ENCODE assay signal across 8 cellular contexts in the genomic region with DNA sequence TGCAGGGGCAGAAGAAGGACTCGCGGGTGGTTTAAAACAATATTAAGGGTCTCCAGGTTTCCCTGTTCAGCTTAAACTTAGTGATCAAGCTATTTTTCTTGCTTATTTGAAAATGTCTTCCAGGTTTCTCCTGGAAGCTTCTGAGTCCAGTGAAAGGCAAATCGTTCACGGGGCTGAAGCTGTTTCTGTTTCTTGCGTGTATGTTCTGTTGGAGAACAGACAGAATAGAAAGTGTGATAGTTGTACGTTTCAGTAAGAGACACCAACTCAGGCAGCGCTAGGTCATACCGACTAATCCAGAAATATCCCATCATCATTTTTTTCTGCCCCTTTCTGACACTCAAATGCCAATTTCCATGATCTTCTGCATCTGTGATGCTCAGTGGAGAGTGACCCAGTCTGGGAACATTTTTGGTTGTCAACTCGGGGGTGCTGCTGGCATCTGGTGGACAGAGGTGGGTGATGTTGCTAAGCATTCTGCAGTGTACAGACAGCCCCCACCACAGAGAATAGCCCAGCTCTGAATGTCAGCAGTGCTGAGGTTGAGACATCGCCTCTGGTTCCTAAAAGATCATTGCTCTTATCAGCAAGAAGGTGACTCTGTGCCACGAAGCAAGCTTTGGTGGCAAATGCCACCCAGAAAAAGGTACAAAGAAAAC. TPM values are rescaled to one million over a fixed set of nuclear protein-coding genes. Genes with fewer than 3 reads are reported as not detected.
DNase-seq lines count a peak whose midpoint lies in the region; ATAC-seq and TF ChIP-seq lines count a peak whose summit lies in the region.

No MANE protein-coding gene starts in this region.

- peaks cover 42% of the 10 kb centered on the region for H3K4me1 Mint-ChIP-seq in T-helper 17 cell

- ATAC-seq in GM18505 (IDR thresholded peaks at IDR 0.05; ENCODE audit: unreplicated experiment) = no peak
- peak; percentile 22 for ATAC-seq in T-helper 17 cell
- no peak for ATAC-seq in GM18502 (IDR thresholded peaks at IDR 0.05; ENCODE audit: poor library complexity, unreplicated experiment)
- ATAC-seq in GM21825 (IDR thresholded peaks at IDR 0.05; ENCODE audit: unreplicated experiment) = no peak

- H3K4me1 ChIP-seq in spleen = peaks cover 27 to 76% (median 54%) of the 10 kb centered on the region in 6 donors

- H3K4me3 Mint-ChIP-seq in T-helper 17 cell = peak overlapping the region; percentile 96

- TF ChIP-seq CTCF in dorsolateral prefrontal cortex (IDR thresholded peaks at IDR 0.05 in 54 of 56, conservative IDR thresholded peaks at IDR 0.05 in 2 of 56; ENCODE audit: low read depth in 1 of 56, partially characterized antibody in 56 of 56) (peak in 4 of 56 donors; percentile 7 to 20 (median 13)), spleen (IDR thresholded peaks at IDR 0.05 in 8 of 11, conservative IDR thresholded peaks at IDR 0.05 in 3 of 11) (peak in 4 of 11 experiments; percentile 20 to 38 (median 31))

- H3K27me3 ChIP-seq in dorsolateral prefrontal cortex (peaks cover 0 to 11% (median 0%) of the 10 kb centered on the region in 45 donors), spleen (replicated peaks in 1 of 7) (peaks cover 0 to 4% (median 0%) of the 10 kb centered on the region in 7 donors)

- DNase-seq in T-helper 17 cell = peak; percentile 30 to 48 (median 44)
- DNase-seq in dorsolateral prefrontal cortex = peak in 2 of 10 donors; percentile 25 to 47
- no peak for DNase-seq in spleen
- DNase-seq in globus pallidus (ENCODE audit: low spot score) = no peak
- DNase-seq in cerebellar cortex (ENCODE audit: low spot score) = no peak

- peaks cover 0 to 46% (median 14%) of the 10 kb centered on the region in 6 donors for H3K36me3 ChIP-seq in spleen

- H3K36me3 Mint-ChIP-seq in T-helper 17 cell (ENCODE audit: low read depth) = peaks cover 15% of the 10 kb centered on the region

- H3K27me3 Mint-ChIP-seq in T-helper 17 cell = no peaks in the 10 kb centered on the region

- H3K27ac Mint-ChIP-seq in T-helper 17 cell = peak overlapping the region; percentile 97

- TF ChIP-seq POLR2A in GM18505 (IDR thresholded peaks at IDR 0.05; ENCODE audit: borderline replicate concordance, extremely low read depth, insufficient read depth, insufficient read length) = peak; percentile 43
- peak in 1 of 3 donors; percentile 42 for TF ChIP-seq POLR2A in spleen (IDR thresholded peaks at IDR 0.05)

- peak overlapping the region in 57 of 59 donors; percentile 9 to 92 (median 78) for H3K27ac ChIP-seq in dorsolateral prefrontal cortex
- H3K27ac ChIP-seq in spleen = peak overlapping the region; percentile 80 to 99 (median 96)

- no peaks in the 10 kb centered on the region for H3K9me3 ChIP-seq in T-helper 17 cell (ENCODE audit: control insufficient read depth, low read length, poor library complexity, severe bottlenecking)
- no peaks in the 10 kb centered on the region for H3K9me3 ChIP-seq in spleen

- intact Hi-C loops in dorsolateral prefrontal cortex (cut with DNase I) (loop anchor here in 1 of 2 donors (5.0 kb wide), 2 partner anchors 47 to 77 kb away; no protein-coding TSS in a partner anchor), spleen (cut with DNase I; ENCODE audit: low total_unique reads) (loop anchor here (5.0 kb wide), 1 partner anchor 43 kb away; no protein-coding TSS in a partner anchor)

- 19 to 25% (median 20%) methylated on average over 11 of the region's 11 CpGs for WGBS in spleen, 5 donors

- peak overlapping the region in 40 of 59 donors; percentile 7 to 76 (median 63) for H3K4me3 ChIP-seq in dorsolateral prefrontal cortex
- peak overlapping the region; percentile 81 to 98 (median 94) for H3K4me3 ChIP-seq in spleen

RNA-seq across cellular contexts. Expression of a gene that starts 4.3 kb away (rescaled TPM):
- total RNA-seq in T-helper 17 cell = 100 to 1,000 TPM; 465 to 578 TPM
- total RNA-seq in dorsolateral prefrontal cortex = 10 to 100 TPM in 102 of 120 experiments, 1 to 10 TPM in 18; 5.2 to 50.8 (median 15.6) TPM
- total RNA-seq in spleen = 100 to 1,000 TPM in 6 of 7 donors, 10 to 100 TPM in 1; 86.0 to 179 (median 106) TPM
- polyA plus RNA-seq in spleen = 10 to 100 TPM in 2 of 3 donors, 1 to 10 TPM in 1; 9.7 to 27.1 (median 19.5) TPM

Comparison
In these comparisons a context has a peak if more than half of its experiments do, and no peak if none do; other contexts are left out.
1. DNase-seq: peak in T-helper 17 cell (3 of 3); none in spleen (single experiment), globus pallidus (single experiment) and cerebellar cortex (single experiment).